Comparison of ENCODE assay signal across 21 cellular contexts in the genomic region with DNA sequence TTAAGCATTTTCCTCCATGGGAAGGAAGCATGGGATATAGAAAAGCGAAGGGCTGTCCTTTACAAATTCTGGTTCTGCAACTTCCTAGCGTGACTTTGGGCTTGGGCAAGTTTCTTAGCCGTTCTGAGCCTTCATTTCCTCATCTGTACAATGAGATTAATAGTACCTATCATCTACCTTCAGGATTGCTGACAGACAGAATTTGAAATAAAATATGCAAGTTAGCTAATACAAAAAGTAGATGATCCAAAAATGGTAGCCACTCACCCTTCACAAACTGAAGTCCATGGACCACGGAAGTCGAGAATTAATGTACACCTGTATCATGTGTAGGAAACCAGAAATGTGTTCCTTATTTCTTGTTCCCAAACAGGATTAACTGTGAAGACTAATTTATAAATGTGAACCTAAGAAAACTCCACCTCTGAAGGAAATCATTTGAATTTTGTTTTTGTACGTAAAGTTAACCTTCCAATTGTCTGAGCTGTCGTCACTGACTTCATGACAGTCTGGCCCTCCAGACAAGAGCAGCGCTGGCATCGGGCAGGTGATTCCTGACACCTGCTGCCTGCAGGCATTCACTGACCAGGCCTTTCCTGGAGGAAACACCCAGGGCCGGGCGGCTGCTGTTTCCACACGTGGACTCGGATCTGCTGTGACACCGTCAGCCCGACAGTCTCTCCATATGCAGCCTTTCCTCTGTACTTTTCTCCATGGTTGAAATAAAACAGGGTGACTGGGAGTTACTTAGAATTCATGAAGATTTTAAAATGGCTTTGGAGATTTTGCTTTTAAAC.
A peak's percentile ranks its signal among the peaks of the same experiment; 100 is the strongest.
DNase-seq lines count a peak whose midpoint lies in the region; ATAC-seq and TF ChIP-seq lines count a peak whose summit lies in the region.
"Had no signal": no experiment of that assay in that cellular context is flagged by ENCODE, and none has a peak within 500 bp of the region (broad histone marks: within the 10 kb centered on the region; RNA-seq: fewer than 3 reads in every experiment).

No MANE protein-coding gene starts in this region.

- H4K20me1 ChIP-seq in IMR-90 (ENCODE audit: insufficient read depth, low read length), result peaks cover 60% of the 10 kb centered on the region

- no TSS peak for BruUV-seq in Caco-2 (replicated peaks; lab: Mats Ljungman, UMichigan)
- TSS peak; percentile 11 for BruUV-seq in IMR-90 (replicated peaks; lab: Mats Ljungman, UMichigan)

- no peak overlapping the region for H4K8ac ChIP-seq in IMR-90 (ENCODE audit: low read depth in 2 of 2, low read length in 2 of 2)

- H2BK15ac ChIP-seq in IMR-90 (ENCODE audit: low read depth, low read length), result no peak overlapping the region

- no peak for TF ChIP-seq CTCF in Caco-2 (IDR thresholded peaks at IDR 0.05; ENCODE audit: insufficient read depth in 1 of 2, low read depth in 1 of 2, low read length in 1 of 2, severe bottlenecking in 1 of 2, unreplicated experiment in 1 of 2)
- TF ChIP-seq CTCF in IMR-90 (conservative IDR thresholded peaks at IDR 0.05; ENCODE audit: low read depth, low read length), result no peak
- no peak for TF ChIP-seq CTCF in neutrophil (IDR thresholded peaks at IDR 0.05)
- TF ChIP-seq CTCF in psoas muscle (IDR thresholded peaks at IDR 0.05), result no peak

- no peak overlapping the region for H3K4me3 ChIP-seq in Caco-2 (ENCODE audit: low read depth, low read length)
- no peak overlapping the region for H3K4me3 ChIP-seq in IMR-90 (ENCODE audit: insufficient read depth, low read depth, low read length)
- H3K4me3 ChIP-seq in neutrophil (ENCODE audit: low read depth in 1 of 2, low read length in 1 of 2), result no peak overlapping the region
- H3K4me3 ChIP-seq in SJCRH30, result no peak overlapping the region
- H3K4me3 ChIP-seq in psoas muscle, result no peak overlapping the region
- H3K4me3 ChIP-seq: SJSA1 had no signal

- H3K9me3 ChIP-seq in Caco-2 (no peaks in the 10 kb centered on the region), IMR-90 (ENCODE audit: control insufficient read depth, insufficient read depth, low read length) (no peaks in the 10 kb centered on the region), neutrophil (no peaks in the 10 kb centered on the region), SJCRH30 (replicated peaks) (no peaks in the 10 kb centered on the region), psoas muscle (no peaks in the 10 kb centered on the region)
- H3K9me3 ChIP-seq: SJSA1 had no signal

- H3K36me3 ChIP-seq in Caco-2 (ENCODE audit: control insufficient read depth, insufficient read depth, low read length) (peaks cover 12% of the 10 kb centered on the region), IMR-90 (ENCODE audit: control insufficient read depth, insufficient read depth, low read length) (peaks cover 91% of the 10 kb centered on the region), neutrophil (peaks cover 100% of the 10 kb centered on the region), SJCRH30 (peaks cover 56% of the 10 kb centered on the region), psoas muscle (ENCODE audit: insufficient read depth in 1 of 2, low read depth in 1 of 2) (peaks cover 7 to 96% of the 10 kb centered on the region in 2 donors)

- H2BK120ac ChIP-seq in IMR-90 (ENCODE audit: low read depth, low read length), result no peak overlapping the region

- no peaks in the 10 kb centered on the region for H3K27me3 Mint-ChIP-seq in Caco-2 (ENCODE audit: insufficient read depth, unreplicated experiment)
- H3K27me3 Mint-ChIP-seq: memory B cell had no signal

- no peak overlapping the region for H3K4ac ChIP-seq in IMR-90 (ENCODE audit: low read depth, low read length)

- H2BK5ac ChIP-seq in IMR-90 (ENCODE audit: low read depth, low read length, poor library complexity, severe bottlenecking), result no peak overlapping the region

- intact Hi-C loops in Caco-2 (cut with micrococcal nuclease; ENCODE audit: unreplicated experiment), result no loop called here
- intact Hi-C loops in IMR-90 (cut with micrococcal nuclease), result no loop called here
- intact Hi-C loops in psoas muscle (cut with DNase I), result loop anchor here in 1 of 2 donors (5.0 kb wide), 1 partner anchor 1075 kb away; no protein-coding TSS in a partner anchor

- no peak overlapping the region for H3K4me2 ChIP-seq in IMR-90 (ENCODE audit: low read depth, low read length)

- no peak overlapping the region for H2BK20ac ChIP-seq in IMR-90 (ENCODE audit: low read depth, low read length)

- dilution Hi-C loops in IMR-90 (cut with HindIII; ENCODE audit: low sequenced_read_pairs, unreplicated experiment), result no loop called here

- TF ChIP-seq POLR2A in IMR-90 (IDR thresholded peaks at IDR 0.05; ENCODE audit: low read depth, low read length), result no peak

- peaks cover 95% of the 10 kb centered on the region for H3K36me3 Mint-ChIP-seq in Caco-2 (ENCODE audit: insufficient read depth, unreplicated experiment)

- no peak for TF ChIP-seq RAD21 in IMR-90 (IDR thresholded peaks at IDR 0.05; ENCODE audit: low read length)

- in situ Hi-C loops in IMR-90 (cut with MboI; ENCODE audit: low sequenced_read_pairs), result no loop called here

- POLR2A ChIA-PET in Caco-2 (lab: Charles Lee), result no interaction called here
- POLR2A ChIA-PET in IMR-90 (lab: Charles Lee; ENCODE audit: unreplicated experiment), result no interaction called here

- H4K91ac ChIP-seq in IMR-90 (ENCODE audit: insufficient read depth, low read depth, low read length), result no peak overlapping the region

- DNase-seq in Caco-2 (peak in 1 of 2 experiments; percentile 28), IMR-90 (no peak), cerebellar cortex (ENCODE audit: low spot score) (peak; percentile 34), COLO829 (ENCODE audit: low spot score) (no peak), SJCRH30 (no peak), psoas muscle (no peak), NCI-H2081 treated with DMSO at 0.1 percent for 48 hours (lab: John Stamatoyannopoulos, UW) (no peak)
- DNase-seq: activated CD4-positive, CD25-positive, alpha-beta regulatory T cell treated with anti-CD3 and anti-CD28 coated beads, Interleukin-2, amount 50 U/mL, for 72 hours; activated gamma-delta T cell treated with Interleukin-2 at 50 U/mL for 16 hours; AML-193; GF-D8; GOT3; MM.1S; NCI-H1694; NCI-H510A; right cardiac atrium; stimulated activated CD4-positive, alpha-beta T cell treated with anti-CD3 and anti-CD28 coated beads, Interleukin-1b, Interleukin-23, amount 100 ng/mL, for 48 hours had no signal

- H4K5ac ChIP-seq in IMR-90 (ENCODE audit: low read depth, low read length), result no peak overlapping the region

- no peaks in the 10 kb centered on the region for H3K27me3 ChIP-seq in Caco-2 (replicated peaks; ENCODE audit: control insufficient read depth, insufficient read depth, low read length)
- H3K27me3 ChIP-seq in IMR-90 (ENCODE audit: control insufficient read depth, insufficient read depth, low read length), result no peaks in the 10 kb centered on the region
- no peaks in the 10 kb centered on the region for H3K27me3 ChIP-seq in neutrophil
- no peaks in the 10 kb centered on the region for H3K27me3 ChIP-seq in SJCRH30
- H3K27me3 ChIP-seq in psoas muscle (ENCODE audit: insufficient read depth in 3 of 3, low read length in 2 of 3), result no peaks in the 10 kb centered on the region
- H3K27me3 ChIP-seq: SJSA1 had no signal

- H2AK5ac ChIP-seq in IMR-90 (ENCODE audit: low read depth, low read length), result no peak overlapping the region

- H3K4me1 Mint-ChIP-seq in Caco-2 (ENCODE audit: low read depth, unreplicated experiment), result no peaks in the 10 kb centered on the region

- H3K23ac ChIP-seq in IMR-90 (ENCODE audit: low read depth, low read length), result no peak overlapping the region

- 84% methylated on average over 3 of the region's 15 CpGs; no CpG with 5 or more reads in 1 of the 2 experiments for WGBS in IMR-90 (ENCODE audit: extremely low coverage in 2 of 2, insufficient read length in 1 of 2), 2 experiments
- 75 to 79% (median 78%) methylated on average over 15 of the region's 15 CpGs for WGBS in psoas muscle, 3 donors

- H2AFZ ChIP-seq in IMR-90 (replicated peaks; ENCODE audit: low read length, poor library complexity), result no peak overlapping the region

- no peak overlapping the region for H3K27ac ChIP-seq in IMR-90 (ENCODE audit: insufficient read depth, low read length)
- peak overlapping the region; percentile 56 for H3K27ac ChIP-seq in neutrophil
- H3K27ac ChIP-seq in SJCRH30, result no peak overlapping the region
- H3K27ac ChIP-seq in psoas muscle, result no peak overlapping the region
- H3K27ac ChIP-seq: SJSA1 had no signal

- H3K79me1 ChIP-seq in IMR-90 (ENCODE audit: low read depth in 1 of 2, low read length in 2 of 2), result peaks cover 37 to 82% of the 10 kb centered on the region in 2 experiments

- no peak overlapping the region for H3K18ac ChIP-seq in IMR-90 (ENCODE audit: low read depth, low read length)

- peak overlapping the region; percentile 12 for H3K27ac Mint-ChIP-seq in Caco-2 (ENCODE audit: unreplicated experiment)

- H3K9ac ChIP-seq in IMR-90 (ENCODE audit: low read depth, low read length), result no peak overlapping the region

- H2AK9ac ChIP-seq in IMR-90 (replicated peaks; ENCODE audit: low read depth, low read length, poor library complexity), result no peak overlapping the region

- no peak overlapping the region for H3K14ac ChIP-seq in IMR-90 (replicated peaks; ENCODE audit: low read depth, low read length)

- ATAC-seq in IMR-90 (ENCODE audit: low read depth) (no peak), psoas muscle (no peak)
- ATAC-seq: right cardiac atrium had no signal

- no peak overlapping the region for H3K56ac ChIP-seq in IMR-90 (ENCODE audit: extremely low read depth, insufficient read depth, low read length)

- H3K9me1 ChIP-seq in IMR-90 (ENCODE audit: insufficient read depth, low read length), result peaks cover 27% of the 10 kb centered on the region

- H3K4me3 Mint-ChIP-seq in Caco-2 (ENCODE audit: unreplicated experiment), result no peak overlapping the region
- H3K4me3 Mint-ChIP-seq: memory B cell; T-helper 2 cell treated with Interferon-gamma antibody and Interleukin-4, amounts not matched to agents 5 μg/mL and 100 μg/mL, for 36 hours had no signal

- H3K4me1 ChIP-seq in Caco-2, result no peaks in the 10 kb centered on the region
- H3K4me1 ChIP-seq in IMR-90 (ENCODE audit: control insufficient read depth, insufficient read depth, low read length), result peaks cover 12% of the 10 kb centered on the region
- H3K4me1 ChIP-seq in neutrophil (ENCODE audit: control insufficient read depth in 1 of 2, insufficient read depth in 1 of 2, low read depth in 1 of 2, low read length in 1 of 2), result peaks cover 35% of the 10 kb centered on the region in 2 experiments
- no peaks in the 10 kb centered on the region for H3K4me1 ChIP-seq in SJCRH30
- H3K4me1 ChIP-seq in psoas muscle, result no peaks in the 10 kb centered on the region
- H3K4me1 ChIP-seq: SJSA1 had no signal

- CTCF ChIA-PET in Caco-2 (lab: Charles Lee), result no interaction called here
- CTCF ChIA-PET in IMR-90 (lab: Yijun Ruan, JAX), result no interaction called here

- H3K9me3 Mint-ChIP-seq in Caco-2 (ENCODE audit: unreplicated experiment), result no peaks in the 10 kb centered on the region
- H3K9me3 Mint-ChIP-seq: memory B cell; T-helper 2 cell treated with Interferon-gamma antibody and Interleukin-4, amounts not matched to agents 5 μg/mL and 100 μg/mL, for 36 hours had no signal

TF ChIP-seq in IMR-90, 13 proteins besides CTCF, POLR2A, EP300 and RAD21 (continues in another document):
- TF ChIP-seq MAFK (IDR thresholded peaks at IDR 0.05; ENCODE audit: low read depth, low read length), result peak; percentile 29; the same call in 1 of the 2 replicates
